Comparison of ENCODE assay signal across 31 cellular contexts in genomic region chr2:203547356-203547755, GRCh38.
"Had no signal": no experiment of that assay in that cellular context is flagged by ENCODE, and none has a peak within 500 bp of the region (broad histone marks: within the 10 kb centered on the region; RNA-seq: fewer than 3 reads in every experiment).

No MANE protein-coding gene starts in this region.

- H2AFZ ChIP-seq: parathyroid adenoma had no signal

- H3K27me3 ChIP-seq: esophagus squamous epithelium, heart right ventricle, left lung, right atrium auricular region, suprapubic skin, transverse colon, upper lobe of right lung, uterus had no signal

- FAIRE-seq: endometrium, islet of Langerhans had no signal

- H3K36me3 ChIP-seq: esophagus squamous epithelium, heart right ventricle, left lung, neutrophil, right atrium auricular region, suprapubic skin, transverse colon, upper lobe of right lung, uterus had no signal

- H3K27ac Mint-ChIP-seq: effector memory CD8-positive, alpha-beta T cell; mesothelial cell of epicardium; naive B cell; natural killer cell treated with Interleukin-12 subunit alpha and Interleukin-12 subunit beta and Interleukin-15 and Interleukin-18, amount 100 ng/mL, for 72 hours; progenitor cell of endocrine pancreas; stimulated activated memory B cell treated with anti-CD40 and anti-IgM and Interleukin-4, amounts not matched to agents 10 μg/mL and 1 μg/mL and 100 μg/mL, for 72 hours; stimulated activated naive CD8-positive, alpha-beta T cell treated with anti-CD3 and anti-CD28 coated beads, Interleukin-15, Interleukin-2, amounts not matched to agents 100 ng/mL and 50 ng/mL, for 24 hours had no signal

- H3K9ac ChIP-seq: parathyroid adenoma had no signal

- H3K79me2 ChIP-seq: parathyroid adenoma had no signal

- H3K4me1 Mint-ChIP-seq: naive B cell; neural crest cell; stimulated activated memory B cell treated with anti-CD40 and anti-IgM and Interleukin-4, amounts not matched to agents 10 μg/mL and 1 μg/mL and 100 μg/mL, for 72 hours had no signal

- DNase-seq: cortex of kidney; effector memory CD8-positive, alpha-beta T cell; erythroblast; esophagus squamous epithelium; foreskin melanocyte; glutamatergic neuron; heart right ventricle; hippocampal formation; left cardiac atrium; left lung; mesenchymal stem cell; mucosa of descending colon; naive B cell; stimulated activated CD4-positive, alpha-beta T cell treated with anti-CD3 and anti-CD28 coated beads, Interleukin-2, amount 100 ng/mL, for 24 hours; stimulated activated CD4-positive, alpha-beta T cell treated with anti-CD3 and anti-CD28 coated beads, Interleukin-4, amount 100 ng/mL, for 24 hours; transverse colon; upper lobe of right lung; uterus had no signal

- H3K4me1 ChIP-seq: esophagus squamous epithelium, parathyroid adenoma, right atrium auricular region had no signal

- H3K4me3 ChIP-seq: esophagus squamous epithelium, heart right ventricle, left lung, mucosa of descending colon, right atrium auricular region, suprapubic skin, transverse colon, upper lobe of right lung, uterus had no signal

- H3K27ac ChIP-seq: esophagus squamous epithelium, heart right ventricle, left lung, neutrophil, parathyroid adenoma, right atrium auricular region, suprapubic skin, transverse colon, upper lobe of right lung, uterus had no signal

- H3K27me3 Mint-ChIP-seq: effector memory CD8-positive, alpha-beta T cell; stimulated activated naive CD8-positive, alpha-beta T cell treated with anti-CD3 and anti-CD28 coated beads, Interleukin-15, Interleukin-2, amounts not matched to agents 100 ng/mL and 50 ng/mL, for 24 hours had no signal

- H3K4me3 Mint-ChIP-seq: effector memory CD8-positive, alpha-beta T cell; mesothelial cell of epicardium; naive B cell; natural killer cell treated with Interleukin-12 subunit alpha and Interleukin-12 subunit beta and Interleukin-15 and Interleukin-18, amount 100 ng/mL, for 72 hours; neural crest cell; stimulated activated memory B cell treated with anti-CD40 and anti-IgM and Interleukin-4, amounts not matched to agents 10 μg/mL and 1 μg/mL and 100 μg/mL, for 72 hours; stimulated activated naive CD8-positive, alpha-beta T cell treated with anti-CD3 and anti-CD28 coated beads, Interleukin-15, Interleukin-2, amounts not matched to agents 100 ng/mL and 50 ng/mL, for 24 hours had no signal

- H3K9me3 Mint-ChIP-seq: effector memory CD8-positive, alpha-beta T cell; mesothelial cell of epicardium; natural killer cell treated with Interleukin-12 subunit alpha and Interleukin-12 subunit beta and Interleukin-15 and Interleukin-18, amount 100 ng/mL, for 72 hours; neural crest cell; stimulated activated memory B cell treated with anti-CD40 and anti-IgM and Interleukin-4, amounts not matched to agents 10 μg/mL and 1 μg/mL and 100 μg/mL, for 72 hours; stimulated activated naive CD8-positive, alpha-beta T cell treated with anti-CD3 and anti-CD28 coated beads, Interleukin-15, Interleukin-2, amounts not matched to agents 100 ng/mL and 50 ng/mL, for 24 hours had no signal

- H3K36me3 Mint-ChIP-seq: mesothelial cell of epicardium; natural killer cell treated with Interleukin-12 subunit alpha and Interleukin-12 subunit beta and Interleukin-15 and Interleukin-18, amount 100 ng/mL, for 72 hours; stimulated activated memory B cell treated with anti-CD40 and anti-IgM and Interleukin-4, amounts not matched to agents 10 μg/mL and 1 μg/mL and 100 μg/mL, for 72 hours had no signal

- ATAC-seq: effector memory CD8-positive, alpha-beta T cell; heart right ventricle; left lung; mucosa of descending colon; natural killer cell treated with Interleukin-12 subunit alpha and Interleukin-12 subunit beta and Interleukin-15 and Interleukin-18, amount 100 ng/mL, for 72 hours; sciatic nerve; stimulated activated memory B cell treated with anti-CD40 and anti-IgM and Interleukin-4, amounts not matched to agents 10 μg/mL and 1 μg/mL and 100 μg/mL, for 72 hours; upper lobe of right lung had no signal

- H3K9me3 ChIP-seq: esophagus squamous epithelium, heart right ventricle, left lung, mucosa of descending colon, neutrophil, right atrium auricular region, suprapubic skin, transverse colon, upper lobe of right lung, uterus had no signal
